In genomic region chrX:13167444-13168207, GRCh38 we compare ENCODE assay signal across 8 cellular contexts.
DNase-seq lines count a peak whose midpoint lies in the region; ATAC-seq and TF ChIP-seq lines count a peak whose summit lies in the region.

No MANE protein-coding gene starts in this region.

- in situ Hi-C loops in GM13977 (cut with MboI; ENCODE audit: low pct_unique_long_range_greater_than_20kb, low sequenced_read_pairs, unreplicated experiment): no loop called here

- H3K4me3 ChIP-seq in thoracic aorta: no peak overlapping the region

- peaks cover 2% of the 10 kb centered on the region for H3K36me3 Mint-ChIP-seq in activated T-cell treated with anti-CD3 and anti-CD28 coated beads, Interleukin-2, amount 50 U/mL, for 4 hours (ENCODE audit: insufficient read depth)

- peak overlapping the region; percentile 29 for H3K4me3 Mint-ChIP-seq in activated T-cell treated with anti-CD3 and anti-CD28 coated beads, Interleukin-2, amount 50 U/mL, for 4 hours

- peaks cover 18% of the 10 kb centered on the region for H3K4me1 Mint-ChIP-seq in activated T-cell treated with anti-CD3 and anti-CD28 coated beads, Interleukin-2, amount 50 U/mL, for 4 hours (ENCODE audit: low read depth)

- H3K9me3 Mint-ChIP-seq in activated T-cell treated with anti-CD3 and anti-CD28 coated beads, Interleukin-2, amount 50 U/mL, for 4 hours: no peaks in the 10 kb centered on the region

- DNase-seq in activated CD4-positive, alpha-beta T cell treated with anti-CD3 and anti-CD28 coated beads for 4 hours: peak; percentile 3 to 17
- no peak for DNase-seq in activated CD4-positive, alpha-beta T cell treated with anti-CD3 and anti-CD28 coated beads for 1 hour
- no peak for DNase-seq in activated T-cell treated with anti-CD3 and anti-CD28 coated beads, Interleukin-2, amount 50 U/mL, for 4 hours
- DNase-seq in islet precursor cell: peak; percentile 77
- DNase-seq in thoracic aorta (ENCODE audit: low spot score): no peak
- DNase-seq in A172 (ENCODE audit: low spot score): no peak
- no peak for DNase-seq in GM13977 (ENCODE audit: low spot score)

- H3K27me3 Mint-ChIP-seq in activated T-cell treated with anti-CD3 and anti-CD28 coated beads, Interleukin-2, amount 50 U/mL, for 4 hours (ENCODE audit: low read depth): no peaks in the 10 kb centered on the region

- H3K9me3 ChIP-seq in thoracic aorta: no peaks in the 10 kb centered on the region

- TF ChIP-seq CTCF in thoracic aorta (IDR thresholded peaks at IDR 0.05) (no peak), GM13977 (IDR thresholded peaks at IDR 0.05; ENCODE audit: extremely low read depth, insufficient read depth, missing control alignments) (no peak)

- ATAC-seq in activated T-cell treated with anti-CD3 and anti-CD28 coated beads, Interleukin-2, amount 50 U/mL, for 4 hours: peak; percentile 55 to 70
- ATAC-seq in thoracic aorta (ENCODE audit: insufficient number of reproducible peaks, low FRiP score, low read depth) (no peak), GM21717 (IDR thresholded peaks at IDR 0.05; ENCODE audit: unreplicated experiment) (no peak)

- H3K27me3 ChIP-seq in thoracic aorta (replicated peaks; ENCODE audit: insufficient read depth): no peaks in the 10 kb centered on the region

- peak overlapping the region; percentile 34 to 71 for H3K27ac ChIP-seq in thoracic aorta

- H3K4me1 ChIP-seq in thoracic aorta (ENCODE audit: control insufficient read depth in 1 of 2, low read depth in 2 of 2): peaks cover 3 to 38% of the 10 kb centered on the region in 2 donors

- H3K36me3 ChIP-seq in thoracic aorta: no peaks in the 10 kb centered on the region

Comparison
In these comparisons a context has a peak if more than half of its experiments do, and no peak if none do; other contexts are left out.
1. DNase-seq: peak in activated CD4-positive, alpha-beta T cell treated with anti-CD3 and anti-CD28 coated beads for 4 hours (2 of 2) and islet precursor cell (single experiment); none in activated CD4-positive, alpha-beta T cell treated with anti-CD3 and anti-CD28 coated beads for 1 hour (single experiment), activated T-cell treated with anti-CD3 and anti-CD28 coated beads, Interleukin-2, amount 50 U/mL, for 4 hours (single experiment), thoracic aorta (single experiment), A172 (single experiment) and GM13977 (single experiment).
2. ATAC-seq: peak in activated T-cell treated with anti-CD3 and anti-CD28 coated beads, Interleukin-2, amount 50 U/mL, for 4 hours (2 of 2); none in thoracic aorta (single experiment) and GM21717 (single experiment).